In the genomic region with DNA sequence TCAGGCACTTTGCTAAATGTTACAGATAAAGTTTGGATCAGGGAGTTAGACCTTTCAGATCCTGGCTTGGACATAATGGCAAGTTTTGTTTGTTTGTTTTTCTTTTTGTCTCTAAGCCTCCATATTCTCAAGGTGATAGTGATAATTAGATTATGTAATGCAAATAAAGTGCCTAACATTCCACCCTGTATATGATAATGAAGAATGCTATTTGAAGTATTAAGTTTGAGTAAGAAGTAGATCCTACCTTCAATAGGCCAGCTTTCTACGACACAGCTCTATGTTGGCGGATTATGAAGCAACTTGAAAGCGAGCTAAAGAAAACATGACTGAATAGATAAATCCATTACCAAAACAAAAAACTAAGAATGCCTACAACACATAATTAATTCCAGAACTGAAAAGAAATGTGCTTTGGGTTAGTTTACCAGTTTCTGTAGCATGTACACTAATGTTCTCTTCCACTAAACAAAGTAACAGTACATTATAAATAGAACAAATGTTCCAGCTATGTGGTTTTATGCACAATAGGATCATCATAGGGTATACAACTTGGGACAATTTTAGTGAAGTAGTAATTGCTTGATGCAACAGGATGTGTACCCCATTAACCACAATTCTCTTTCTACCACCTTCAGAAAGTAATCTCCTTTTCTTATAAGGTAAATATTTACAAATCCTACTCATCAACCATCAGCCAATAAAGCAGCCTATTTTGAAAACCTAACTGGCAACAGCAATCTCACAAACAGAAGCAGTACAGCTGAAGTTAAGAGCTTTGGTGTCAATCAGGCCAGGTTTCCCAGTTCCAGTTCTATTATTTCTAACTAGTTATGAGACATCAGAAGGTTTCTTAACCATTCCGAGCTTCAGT, we compare ENCODE assay signal across 9 cellular contexts. TPM values are rescaled to one million over a fixed set of nuclear protein-coding genes. Genes with fewer than 3 reads are reported as not detected.
DNase-seq lines count a peak whose midpoint lies in the region; ATAC-seq, FAIRE-seq and TF ChIP-seq lines count a peak whose summit lies in the region.
"Had no signal": no experiment of that assay in that cellular context is flagged by ENCODE, and none has a peak within 500 bp of the region (broad histone marks: within the 10 kb centered on the region; RNA-seq: fewer than 3 reads in every experiment).

No MANE protein-coding gene starts in this region.

- H3K4me1 Mint-ChIP-seq in stimulated activated naive CD8-positive, alpha-beta T cell treated with anti-CD3 and anti-CD28 coated beads, Interleukin-15, Interleukin-2, amounts not matched to agents 100 ng/mL and 50 ng/mL, for 24 hours (ENCODE audit: low read depth), result peaks cover 46% of the 10 kb centered on the region
- H3K4me1 Mint-ChIP-seq in astrocyte (ENCODE audit: low read depth, unreplicated experiment), result peaks cover 6% of the 10 kb centered on the region

- H3K9me3 ChIP-seq in astrocyte (ENCODE audit: insufficient read depth, low read depth, low read length) (peaks cover 3% of the 10 kb centered on the region), right lobe of liver (no peaks in the 10 kb centered on the region), vagina (no peaks in the 10 kb centered on the region)

- H3K36me3 ChIP-seq in astrocyte (ENCODE audit: insufficient read depth, low read length) (no peaks in the 10 kb centered on the region), right lobe of liver (no peaks in the 10 kb centered on the region), vagina (peaks cover 0 to 6% of the 10 kb centered on the region in 2 donors)

- H3K4me1 ChIP-seq in astrocyte (ENCODE audit: insufficient read depth, low read length), result peaks cover 4% of the 10 kb centered on the region
- H3K4me1 ChIP-seq in right lobe of liver, result peaks cover 0 to 27% (median 6%) of the 10 kb centered on the region in 4 donors
- peaks cover 30% of the 10 kb centered on the region for H3K4me1 ChIP-seq in vagina

- no peaks in the 10 kb centered on the region for H3K27me3 Mint-ChIP-seq in stimulated activated naive CD8-positive, alpha-beta T cell treated with anti-CD3 and anti-CD28 coated beads, Interleukin-15, Interleukin-2, amounts not matched to agents 100 ng/mL and 50 ng/mL, for 24 hours
- no peaks in the 10 kb centered on the region for H3K27me3 Mint-ChIP-seq in astrocyte (ENCODE audit: low read depth, unreplicated experiment)

- no peak for ATAC-seq in stimulated activated naive CD8-positive, alpha-beta T cell treated with anti-CD3 and anti-CD28 coated beads, Interleukin-15, Interleukin-2, amounts not matched to agents 100 U/mL and 50 U/mL, for 24 hours
- ATAC-seq in right lobe of liver (no peak), HG02642 (IDR thresholded peaks at IDR 0.05; ENCODE audit: poor library complexity, unreplicated experiment) (no peak)

- peaks cover 61% of the 10 kb centered on the region for H3K79me2 ChIP-seq in astrocyte (ENCODE audit: insufficient read depth, low read length)

- WGBS in right lobe of liver (ENCODE audit: insufficient coverage, low coverage, low lambda C conversion rate, missing lambda C conversion rate), result 74% methylated on average over 4 of the region's 4 CpGs

- peaks cover 13% of the 10 kb centered on the region for H3K9me3 Mint-ChIP-seq in stimulated activated naive CD8-positive, alpha-beta T cell treated with anti-CD3 and anti-CD28 coated beads, Interleukin-15, Interleukin-2, amounts not matched to agents 100 ng/mL and 50 ng/mL, for 24 hours
- H3K9me3 Mint-ChIP-seq in astrocyte (ENCODE audit: unreplicated experiment), result peaks cover 6% of the 10 kb centered on the region

- no peak overlapping the region for H3K9ac ChIP-seq in astrocyte (ENCODE audit: low read length)

- peak; percentile 39 for FAIRE-seq in astrocyte (lab: Jason Lieb, UNC)

- no peak for DNase-seq in stimulated activated naive CD8-positive, alpha-beta T cell treated with anti-CD3 and anti-CD28 coated beads, Interleukin-15, Interleukin-2, amounts not matched to agents 100 U/mL and 50 U/mL, for 24 hours
- DNase-seq in astrocyte (ENCODE audit: low read depth), result no peak
- DNase-seq in right lobe of liver, result no peak
- no peak for DNase-seq in vagina (ENCODE audit: extremely low spot score in 2 of 2)
- no peak for DNase-seq in GM19240 (ENCODE audit: insufficient read length, low spot score)
- no peak for DNase-seq in activated naive CD4-positive, alpha-beta T cell treated with anti-CD3 and anti-CD28 coated beads, Interleukin-2, amount 50 U/mL, for 16 hours
- DNase-seq: activated CD4-positive, CD25-positive, alpha-beta regulatory T cell had no signal

- no peak for TF ChIP-seq CTCF in astrocyte (IDR thresholded peaks at IDR 0.05; ENCODE audit: insufficient read depth, low read depth, low read length)
- TF ChIP-seq CTCF in right lobe of liver (IDR thresholded peaks at IDR 0.05), result no peak
- no peak for TF ChIP-seq CTCF in vagina (IDR thresholded peaks at IDR 0.05)

- peak overlapping the region; percentile 94 for H3K4me3 ChIP-seq in astrocyte (ENCODE audit: insufficient read depth, low read depth, low read length)
- H3K4me3 ChIP-seq in right lobe of liver, result peak overlapping the region; percentile 80 to 98 (median 92)
- H3K4me3 ChIP-seq in vagina, result peak overlapping the region; percentile 68 to 89

- H2AFZ ChIP-seq in astrocyte (ENCODE audit: low read depth, low read length), result no peak overlapping the region

- H3K36me3 Mint-ChIP-seq in stimulated activated naive CD8-positive, alpha-beta T cell treated with anti-CD3 and anti-CD28 coated beads, Interleukin-15, Interleukin-2, amounts not matched to agents 100 ng/mL and 50 ng/mL, for 24 hours (ENCODE audit: low read depth), result peaks cover 32% of the 10 kb centered on the region
- peaks cover 2% of the 10 kb centered on the region for H3K36me3 Mint-ChIP-seq in astrocyte (ENCODE audit: low read depth, unreplicated experiment)

- peak overlapping the region; percentile 97 for H3K4me3 Mint-ChIP-seq in stimulated activated naive CD8-positive, alpha-beta T cell treated with anti-CD3 and anti-CD28 coated beads, Interleukin-15, Interleukin-2, amounts not matched to agents 100 ng/mL and 50 ng/mL, for 24 hours
- H3K4me3 Mint-ChIP-seq in astrocyte (ENCODE audit: unreplicated experiment), result peak overlapping the region; percentile 99

- H3K27ac ChIP-seq in astrocyte (ENCODE audit: low read depth, low read length), result no peak overlapping the region
- H3K27ac ChIP-seq in right lobe of liver, result no peak overlapping the region
- no peak overlapping the region for H3K27ac ChIP-seq in vagina

- TF ChIP-seq POLR2A in right lobe of liver (IDR thresholded peaks at IDR 0.05), result no peak
- no peak for TF ChIP-seq POLR2A in vagina (IDR thresholded peaks at IDR 0.05)

- H4K20me1 ChIP-seq in astrocyte (ENCODE audit: insufficient read depth, low read length), result peaks cover 46% of the 10 kb centered on the region

- intact Hi-C loops in right lobe of liver (cut with DNase I) (no loop called here), vagina (cut with DNase I) (loop anchor here (5.0 kb wide), 1 partner anchor 1311 kb away; a partner anchor contains a TSS)

- no peak overlapping the region for H3K27ac Mint-ChIP-seq in stimulated activated naive CD8-positive, alpha-beta T cell treated with anti-CD3 and anti-CD28 coated beads, Interleukin-15, Interleukin-2, amounts not matched to agents 100 ng/mL and 50 ng/mL, for 24 hours
- peak overlapping the region; percentile 34 for H3K27ac Mint-ChIP-seq in astrocyte (ENCODE audit: unreplicated experiment)

- H3K27me3 ChIP-seq in astrocyte (ENCODE audit: insufficient read depth, low read length) (no peaks in the 10 kb centered on the region), right lobe of liver (no peaks in the 10 kb centered on the region), vagina (no peaks in the 10 kb centered on the region)

- H3K4me2 ChIP-seq in astrocyte (ENCODE audit: low read length), result peak overlapping the region; percentile 88

RNA-seq across cellular contexts. Expression of a gene that starts 1.5 kb away (rescaled TPM):
- total RNA-seq in astrocyte (47.6 and 50.8 TPM in 2 replicates), right lobe of liver (10 to 100 TPM; 13.7 to 36.8 (median 23.5) TPM), vagina (17.2 TPM)
